Comparison of ENCODE assay signal across 8 cellular contexts in genomic region chr11:72641900-72642814, GRCh38. TPM values are rescaled to one million over a fixed set of nuclear protein-coding genes. Genes with fewer than 3 reads are reported as not detected.
DNase-seq lines count a peak whose midpoint lies in the region; ATAC-seq and TF ChIP-seq lines count a peak whose summit lies in the region.

No MANE protein-coding gene starts in this region.

- H3K36me3 ChIP-seq in H7 (replicated peaks; ENCODE audit: control insufficient read depth, insufficient read depth, low read length): no peaks in the 10 kb centered on the region
- no peaks in the 10 kb centered on the region for H3K36me3 ChIP-seq in naive thymus-derived CD4-positive, alpha-beta T cell (ENCODE audit: control insufficient read depth in 2 of 3, insufficient read depth in 3 of 3, low read length in 3 of 3)

- no peak overlapping the region for H3K27ac Mint-ChIP-seq in naive thymus-derived CD4-positive, alpha-beta T cell

- peak overlapping the region; percentile 41 for H3K4me3 ChIP-seq in H7 (ENCODE audit: insufficient read depth, low read depth, low read length)
- peak overlapping the region; percentile 41; the same call in 1 of the 2 replicates for H3K4me3 ChIP-seq in WI38 (ENCODE audit: low read depth, low read length)
- peak overlapping the region; percentile 50 for H3K4me3 ChIP-seq in epithelial cell of proximal tubule (ENCODE audit: low read depth, low read length)
- no peak overlapping the region for H3K4me3 ChIP-seq in naive thymus-derived CD4-positive, alpha-beta T cell (ENCODE audit: low read length)

- intact Hi-C loops in naive thymus-derived CD4-positive, alpha-beta T cell (cut with micrococcal nuclease): no loop called here

- DNase-seq in AG08395 (ENCODE audit: low spot score) (peak; percentile 64), H7 (peak; percentile 95), epithelial cell of proximal tubule (ENCODE audit: low read depth) (no peak), NCI-H1436 (lab: John Stamatoyannopoulos, UW) (no peak)
- peak in 3 of 9 donors; percentile 3 to 28 (median 16) for DNase-seq in naive thymus-derived CD4-positive, alpha-beta T cell

- CTCF ChIA-PET in naive thymus-derived CD4-positive, alpha-beta T cell (lab: Charles Lee): interaction anchor here (1.2 to 1.7 kb wide), 3 partner anchors 51 to 93 kb away, joined by 3 to 6 read pairs (median 4); no protein-coding TSS in a partner anchor

- no peak for TF ChIP-seq CTCF in WI38 (IDR thresholded peaks at IDR 0.05; ENCODE audit: low read depth, low read length)
- TF ChIP-seq CTCF in epithelial cell of proximal tubule (conservative IDR thresholded peaks at IDR 0.05; ENCODE audit: low read depth, low read length): no peak

- H3K4me1 Mint-ChIP-seq in naive thymus-derived CD4-positive, alpha-beta T cell: peaks cover 0 to 6% (median 0%) of the 10 kb centered on the region in 7 donors

- no peaks in the 10 kb centered on the region for H3K36me3 Mint-ChIP-seq in naive thymus-derived CD4-positive, alpha-beta T cell

- POLR2A ChIA-PET in naive thymus-derived CD4-positive, alpha-beta T cell (lab: Charles Lee): no interaction called here

- peak; percentile 23 for ATAC-seq in naive thymus-derived CD4-positive, alpha-beta T cell
- ATAC-seq in GM21528 (IDR thresholded peaks at IDR 0.05; ENCODE audit: low FRiP score, unreplicated experiment) (no peak), GM21717 (IDR thresholded peaks at IDR 0.05; ENCODE audit: unreplicated experiment) (no peak)

- H3K27me3 Mint-ChIP-seq in naive thymus-derived CD4-positive, alpha-beta T cell: peaks cover 4 to 15% (median 6%) of the 10 kb centered on the region in 5 donors

- H3K9me3 Mint-ChIP-seq in naive thymus-derived CD4-positive, alpha-beta T cell: no peaks in the 10 kb centered on the region

- peaks cover 38% of the 10 kb centered on the region for H3K27me3 ChIP-seq in H7 (ENCODE audit: control insufficient read depth, insufficient read depth, low read length)
- no peaks in the 10 kb centered on the region for H3K27me3 ChIP-seq in naive thymus-derived CD4-positive, alpha-beta T cell (ENCODE audit: control insufficient read depth in 2 of 2, insufficient read depth in 2 of 2, low read length in 2 of 2)

- H3K27ac ChIP-seq in naive thymus-derived CD4-positive, alpha-beta T cell (ENCODE audit: low read depth, low read length): no peak overlapping the region

- H3K4me1 ChIP-seq in naive thymus-derived CD4-positive, alpha-beta T cell (ENCODE audit: control insufficient read depth in 2 of 2, insufficient read depth in 2 of 2, low read length in 2 of 2): no peaks in the 10 kb centered on the region

- no peaks in the 10 kb centered on the region for H3K9me3 ChIP-seq in naive thymus-derived CD4-positive, alpha-beta T cell (ENCODE audit: control insufficient read depth in 2 of 3, low read length in 3 of 3)

- peak overlapping the region in 8 of 10 donors; percentile 27 to 72 (median 66) for H3K4me3 Mint-ChIP-seq in naive thymus-derived CD4-positive, alpha-beta T cell

RNA-seq across cellular contexts. Expression of gene PDE2A, which starts 32.1 kb away (rescaled TPM):
- total RNA-seq in H7 (2014; rRNA removed; shearing (Covaris generic)): 1.9 and 2.9 TPM in 2 replicates
- 0.36 and 0.69 TPM in 2 replicates for total RNA-seq in epithelial cell of proximal tubule
- total RNA-seq in naive thymus-derived CD4-positive, alpha-beta T cell: 1 to 10 TPM in 4 of 5 experiments, under 1 TPM in 1; 0.97 to 9.0 (median 1.7) TPM
- polyA plus RNA-seq in naive thymus-derived CD4-positive, alpha-beta T cell: not detected

Comparison
In these comparisons a context has a peak if more than half of its experiments do, and no peak if none do; other contexts are left out.
1. DNase-seq: peak in AG08395 (single experiment) and H7 (single experiment); none in epithelial cell of proximal tubule (single experiment) and NCI-H1436 (single experiment).